ENCODE assay signal across 1 cellular context in the genomic region with DNA sequence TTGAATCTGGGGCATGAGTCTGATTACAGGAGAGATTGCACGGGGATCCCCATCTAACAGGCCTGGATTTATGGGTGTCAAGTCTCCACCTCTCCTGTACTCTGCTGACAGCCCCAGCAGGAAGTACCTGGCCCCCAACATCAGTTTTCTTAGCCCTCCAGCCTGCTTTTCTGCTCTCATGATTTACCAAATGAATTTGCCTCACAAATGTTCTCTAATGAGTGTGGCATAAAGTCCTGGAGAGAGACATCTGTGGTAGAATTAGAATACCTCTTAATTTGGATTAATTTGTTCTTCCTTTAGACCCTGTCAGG.
TF ChIP-seq lines count a peak whose summit lies in the region.

No MANE protein-coding gene starts in this region.

TF ChIP-seq in WTC11, 78 proteins besides CTCF, POLR2A, EP300 and RAD21 (continued from another document):
- TF ChIP-seq CBFB (CRISPR knock-in tag; IDR thresholded peaks at IDR 0.05; ENCODE audit: low read depth) (no peak), ZNF671 (CRISPR knock-in tag; IDR thresholded peaks at IDR 0.05) (no peak), GRHL2 (CRISPR knock-in tag; IDR thresholded peaks at IDR 0.05; ENCODE audit: insufficient replicate concordance, severe bottlenecking) (no peak), PRRX2 (CRISPR knock-in tag; IDR thresholded peaks at IDR 0.05) (no peak), NR3C1 (CRISPR knock-in tag; conservative IDR thresholded peaks at IDR 0.05; ENCODE audit: low read depth) (no peak), TEAD4 (CRISPR knock-in tag; IDR thresholded peaks at IDR 0.05) (no peak)
